17 cellular contexts compared by ENCODE assay signal in genomic region chr3:127092776-127093175, GRCh38.
"Had no signal": no experiment of that assay in that cellular context is flagged by ENCODE, and none has a peak within 500 bp of the region (broad histone marks: within the 10 kb centered on the region; RNA-seq: fewer than 3 reads in every experiment).

No MANE protein-coding gene starts in this region.

- H3K36me3 ChIP-seq: cardiac muscle cell, heart right ventricle, thoracic aorta had no signal

- H3K27me3 ChIP-seq: cardiac muscle cell had no signal

- FAIRE-seq: colon, frontal cortex, urothelium cell line had no signal

- H3K9me3 ChIP-seq: thoracic aorta had no signal

- DNase-seq: activated CD4-positive, alpha-beta T cell treated with anti-CD3 and anti-CD28 coated beads, Interleukin-2, amount 10 ng/mL, durations not matched to agents 7 days and 5 days; activated CD4-positive, CD25-positive, alpha-beta regulatory T cell; activated CD8-positive, alpha-beta memory T cell treated with anti-CD3 and anti-CD28 coated beads for 24 hours; activated naive CD4-positive, alpha-beta T cell treated with anti-CD3 and anti-CD28 coated beads, Interleukin-2, amount 10 ng/mL, durations not matched to agents 7 days and 5 days; effector CD4-positive, alpha-beta T cell; heart right ventricle; naive B cell; occipital lobe; stimulated activated CD4-positive, alpha-beta T cell treated with anti-CD3 and anti-CD28 coated beads, Interleukin-15, amount 100 ng/mL, for 24 hours; stimulated activated CD4-positive, alpha-beta T cell treated with anti-CD3 and anti-CD28 coated beads, Interleukin-4, amount 100 ng/mL, for 24 hours; stimulated activated naive CD8-positive, alpha-beta T cell treated with anti-CD3 and anti-CD28 coated beads, Interleukin-15, amount 100 ng/mL, for 72 hours had no signal

- H3K27ac ChIP-seq: cardiac muscle cell, heart right ventricle, thoracic aorta had no signal

- H3K4me3 ChIP-seq: cardiac muscle cell, heart right ventricle, thoracic aorta had no signal

- ATAC-seq: activated T-helper 17 cell treated with anti-CD3 and anti-CD28 coated beads, Interleukin-2, amount 50 U/mL, for 72 hours; heart right ventricle; stimulated activated naive CD8-positive, alpha-beta T cell treated with anti-CD3 and anti-CD28 coated beads, Interleukin-15, amount 100 ng/mL, for 72 hours had no signal
